21 cellular contexts compared by ENCODE assay signal in the genomic region with DNA sequence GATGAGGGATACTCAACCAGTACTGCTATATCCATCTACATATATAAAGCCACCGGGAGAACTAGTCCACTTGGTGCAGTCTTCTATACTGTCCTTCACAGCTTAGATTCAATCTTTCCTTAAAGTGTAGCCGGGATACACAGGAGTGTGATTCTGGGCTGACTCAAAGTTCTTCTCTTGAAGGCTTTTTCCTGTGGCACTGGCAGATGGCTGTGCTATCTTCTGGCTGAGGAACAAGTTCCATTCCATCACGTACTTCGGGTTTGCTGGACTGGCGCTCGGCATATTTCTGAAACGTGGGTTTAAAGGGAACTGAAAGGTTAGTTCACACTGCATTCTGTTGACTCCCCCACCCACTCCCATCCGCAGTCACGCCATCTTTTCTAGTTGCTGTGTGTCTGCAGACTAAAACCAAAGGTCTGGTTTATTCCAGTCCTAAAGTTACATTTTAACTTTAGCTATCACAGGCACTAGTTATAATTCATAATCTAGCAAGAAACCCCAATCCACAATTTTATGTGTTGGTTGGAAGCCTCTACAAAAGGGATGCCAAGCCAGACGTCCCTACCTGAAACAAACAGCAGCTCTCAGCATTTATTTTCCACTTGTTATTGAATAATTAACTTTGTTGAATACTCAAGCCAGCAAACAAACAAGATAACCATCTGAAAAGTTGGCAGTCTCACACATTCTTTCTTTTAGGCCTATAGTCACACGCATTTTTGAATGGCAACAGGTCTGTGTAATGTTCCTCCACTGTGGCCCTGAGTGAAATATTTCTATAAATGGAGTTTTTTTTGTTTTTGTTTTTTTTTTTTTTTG. TPM values are rescaled to one million over a fixed set of nuclear protein-coding genes. Genes with fewer than 3 reads are reported as not detected.
DNase-seq lines count a peak whose midpoint lies in the region; FAIRE-seq and TF ChIP-seq lines count a peak whose summit lies in the region.
"Had no signal": no experiment of that assay in that cellular context is flagged by ENCODE, and none has a peak within 500 bp of the region (broad histone marks: within the 10 kb centered on the region; RNA-seq: fewer than 3 reads in every experiment).

No MANE protein-coding gene starts in this region.

- H3K4ac ChIP-seq in mesendoderm (ENCODE audit: low read depth, low read length) = no peak overlapping the region

- no peak overlapping the region for H3K4me3 ChIP-seq in bronchial epithelial cell (ENCODE audit: low read depth, low read length)
- no peak overlapping the region for H3K4me3 ChIP-seq in right atrium auricular region
- H3K4me3 ChIP-seq in mesendoderm (ENCODE audit: low read length) = no peak overlapping the region
- H3K4me3 ChIP-seq in PC-9 = no peak overlapping the region
- H3K4me3 ChIP-seq: HAP-1, Peyer's patch had no signal

- no peak for TF ChIP-seq CTCF in bronchial epithelial cell (IDR thresholded peaks at IDR 0.05; ENCODE audit: insufficient read depth, low read length, severe bottlenecking)
- TF ChIP-seq CTCF in right atrium auricular region (IDR thresholded peaks at IDR 0.05) = no peak
- no peak for TF ChIP-seq CTCF in PC-9 (conservative IDR thresholded peaks at IDR 0.05)

- H3K4me2 ChIP-seq in mesendoderm (ENCODE audit: low read length) (no peak overlapping the region), PC-9 (no peak overlapping the region)

- no CpG with 5 or more reads among the region's 11 CpGs for WGBS in mesendoderm (ENCODE audit: extremely low coverage, insufficient coverage, low lambda C conversion rate)

- no peak overlapping the region for H4K5ac ChIP-seq in mesendoderm (ENCODE audit: low read length)

- no peaks in the 10 kb centered on the region for H3K9me3 ChIP-seq in right atrium auricular region
- H3K9me3 ChIP-seq in PC-9 (ENCODE audit: insufficient read depth, low read depth) = no peaks in the 10 kb centered on the region
- H3K9me3 ChIP-seq: HAP-1, Peyer's patch had no signal

- CTCF ChIA-PET in PC-9 (lab: Charles Lee) = no interaction called here

- H2BK15ac ChIP-seq in mesendoderm (replicated peaks; ENCODE audit: low read depth) = no peak overlapping the region

- H3K4me1 ChIP-seq in right atrium auricular region (no peaks in the 10 kb centered on the region), mesendoderm (ENCODE audit: control insufficient read depth, low read depth, low read length) (no peaks in the 10 kb centered on the region), PC-9 (replicated peaks; ENCODE audit: insufficient read depth) (no peaks in the 10 kb centered on the region)
- H3K4me1 ChIP-seq: HAP-1, Peyer's patch had no signal

- no peak overlapping the region for H2AFZ ChIP-seq in PC-9

- H4K8ac ChIP-seq in mesendoderm (ENCODE audit: low read depth, low read length) = no peak overlapping the region

- intact Hi-C loops in PC-9 (cut with micrococcal nuclease; ENCODE audit: unreplicated experiment) = no loop called here

- POLR2A ChIA-PET in PC-9 (lab: Charles Lee; ENCODE audit: unreplicated experiment) = no interaction called here

- H3K56ac ChIP-seq in mesendoderm (ENCODE audit: low read length) = peak overlapping the region; percentile 10

- H2AK5ac ChIP-seq in mesendoderm (ENCODE audit: low read length) = no peak overlapping the region

- no peaks in the 10 kb centered on the region for H3K79me1 ChIP-seq in mesendoderm (ENCODE audit: low read length)

- FAIRE-seq in bronchial epithelial cell (lab: Jason Lieb, UNC) = peak; percentile 68

- H3F3A ChIP-seq in PC-9 (ENCODE audit: insufficient read depth, low read depth) = no peaks in the 10 kb centered on the region

- peak overlapping the region; percentile 12 for H3K23ac ChIP-seq in mesendoderm (ENCODE audit: low read length)

- peak overlapping the region; percentile 51 for H3K18ac ChIP-seq in mesendoderm (ENCODE audit: low read length)

- H3K27ac ChIP-seq in right atrium auricular region (peak overlapping the region; percentile 40 to 79), mesendoderm (ENCODE audit: low read depth, low read length) (no peak overlapping the region), PC-9 (no peak overlapping the region)
- H3K27ac ChIP-seq: Peyer's patch had no signal

- H2BK120ac ChIP-seq in mesendoderm (ENCODE audit: low read depth, low read length) = no peak overlapping the region

- in situ Hi-C loops in G401 (cut with HindIII; ENCODE audit: low sequenced_read_pairs) = no loop called here

- no peaks in the 10 kb centered on the region for H3K9me2 ChIP-seq in PC-9 (ENCODE audit: insufficient read depth)

- H3K9ac ChIP-seq in mesendoderm (ENCODE audit: low read length) = no peak overlapping the region

- peak; percentile 44 for DNase-seq in G401 (ENCODE audit: low spot score)
- DNase-seq in bronchial epithelial cell (ENCODE audit: low read depth) = no peak
- DNase-seq in right atrium auricular region (ENCODE audit: low spot score) = no peak
- peak; percentile 29 for DNase-seq in mesendoderm
- DNase-seq in PC-9 = no peak
- DNase-seq in NCI-H524 (lab: John Stamatoyannopoulos, UW) = no peak
- no peak for DNase-seq in NCI-H526 (lab: John Stamatoyannopoulos, UW)
- no peak for DNase-seq in iPS-NIHi7 (ENCODE audit: extremely low spot score)
- DNase-seq: ACHN; AML-193; CD4-positive, CD25-positive, alpha-beta regulatory T cell; DMS53; MV-4-11; NCI-H1417 treated with DMSO at 0.1 percent for 48 hours; NCI-H2029 treated with DMSO at 0.1 percent for 48 hours; NCI-H2171 treated with DMSO at 0.1 percent for 48 hours; NCI-H82; Peyer's patch; SHP77 treated with DMSO at 0.1 percent for 48 hours had no signal

- H3K36me3 ChIP-seq in bronchial epithelial cell (ENCODE audit: control insufficient read depth, insufficient read depth, low read length) = no peaks in the 10 kb centered on the region
- peaks cover 25% of the 10 kb centered on the region for H3K36me3 ChIP-seq in right atrium auricular region
- peaks cover 2% of the 10 kb centered on the region for H3K36me3 ChIP-seq in mesendoderm (ENCODE audit: control insufficient read depth, insufficient read depth, low read length)
- H3K36me3 ChIP-seq in PC-9 (ENCODE audit: low read depth) = peaks cover 8% of the 10 kb centered on the region; the same call in 1 of the 2 replicates

- H3K27me3 ChIP-seq in bronchial epithelial cell (ENCODE audit: control insufficient read depth, insufficient read depth, low read length) = no peaks in the 10 kb centered on the region
- H3K27me3 ChIP-seq in right atrium auricular region = no peaks in the 10 kb centered on the region
- H3K27me3 ChIP-seq in mesendoderm (ENCODE audit: insufficient read depth, low read length, poor library complexity) = no peaks in the 10 kb centered on the region
- no peaks in the 10 kb centered on the region for H3K27me3 ChIP-seq in PC-9 (ENCODE audit: insufficient read depth, low read depth)
- H3K27me3 ChIP-seq: Peyer's patch had no signal

- peak overlapping the region; percentile 46 for H2BK5ac ChIP-seq in mesendoderm (ENCODE audit: low read length)

- H4K20me1 ChIP-seq in PC-9 (ENCODE audit: insufficient read depth) = no peaks in the 10 kb centered on the region

- no TSS peak for BruUV-seq in PC-9 (replicated peaks; lab: Mats Ljungman, UMichigan)

- no peaks in the 10 kb centered on the region for H3K79me2 ChIP-seq in mesendoderm (ENCODE audit: control insufficient read depth, insufficient read depth, low read length)
- H3K79me2 ChIP-seq in PC-9 (ENCODE audit: low read depth) = no peaks in the 10 kb centered on the region

RNA-seq across cellular contexts. Expression of a gene that starts 7.5 kb away (rescaled TPM):
- total RNA-seq in G401 (2014; rRNA removed; shearing (Covaris generic)) = 0.24 and 11.0 TPM in 2 replicates
- total RNA-seq in bronchial epithelial cell (0.79 and 1.8 TPM in 2 replicates), right atrium auricular region (1 to 10 TPM in 1 of 2 donors, under 1 TPM in 1; 0.28 to 2.7 TPM), PC-9 (2021) (1.7 and 1.9 TPM in 2 replicates)
- polyA plus RNA-seq in mesendoderm (2013, experiment 1 of 2) = 0.42 TPM
- 0.53 TPM for polyA plus RNA-seq in mesendoderm (2013, experiment 2 of 2)
- total RNA-seq: HT1080, Peyer's patch had no signal

RNA-seq across cellular contexts. Expression of a gene that starts 23.3 kb away (rescaled TPM):
- total RNA-seq in G401 (2014; rRNA removed; shearing (Covaris generic)) = 21.7 and 40.1 TPM in 2 replicates
- total RNA-seq in bronchial epithelial cell (2.9 and 5.0 TPM in 2 replicates), right atrium auricular region (10 to 100 TPM; 10.2 to 13.2 TPM), PC-9 (2021) (19.9 and 31.7 TPM in 2 replicates)
- polyA plus RNA-seq in mesendoderm (2013, experiment 1 of 2) = 16.5 TPM
- 16.4 TPM for polyA plus RNA-seq in mesendoderm (2013, experiment 2 of 2)

Comparison
In these comparisons a context has a peak if more than half of its experiments do, and no peak if none do; other contexts are left out.
1. DNase-seq: peak in G401 (single experiment) and mesendoderm (single experiment); none in bronchial epithelial cell (single experiment), right atrium auricular region (single experiment), PC-9 (0 of 2), NCI-H524 (0 of 2), NCI-H526 (0 of 2) and iPS-NIHi7 (single experiment).
2. H3K27ac ChIP-seq: peak in right atrium auricular region (2 of 2); none in mesendoderm (single experiment) and PC-9 (single experiment).